ENCODE assay signal across 20 cellular contexts in the genomic region with DNA sequence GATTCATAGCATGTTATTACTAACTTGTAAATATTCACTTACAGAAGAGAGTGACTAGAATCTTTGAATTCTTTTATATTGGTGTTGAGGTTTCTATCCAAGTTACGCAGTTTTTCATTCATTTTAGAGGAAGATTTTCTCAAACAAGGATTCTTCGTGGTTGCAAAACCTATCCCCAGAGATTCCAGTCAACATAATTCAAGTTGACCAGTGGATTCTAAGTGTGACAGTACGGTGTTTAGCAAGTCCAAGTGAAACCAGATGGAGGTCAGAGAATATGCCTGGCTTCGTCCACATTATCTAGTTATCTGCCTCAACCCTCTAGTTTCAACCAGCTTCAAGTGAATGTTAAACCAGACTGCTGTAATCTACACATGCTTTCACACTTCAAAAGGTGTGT.
DNase-seq lines count a peak whose midpoint lies in the region; ATAC-seq and TF ChIP-seq lines count a peak whose summit lies in the region.
"Had no signal": no experiment of that assay in that cellular context is flagged by ENCODE, and none has a peak within 500 bp of the region (broad histone marks: within the 10 kb centered on the region; RNA-seq: fewer than 3 reads in every experiment).

No MANE protein-coding gene starts in this region.

- ATAC-seq in gastrocnemius medialis, result peak; percentile 30 to 44
- no peak for ATAC-seq in activated CD8-positive, alpha-beta T cell treated with anti-CD3 and anti-CD28 coated beads, Interleukin-2, amount 10 ng/mL, durations not matched to agents 7 days and 5 days

- in situ Hi-C loops in gastrocnemius medialis (cut with MboI; ENCODE audit: low sequenced_read_pairs in 4 of 4), result no loop called here

- H3K27me3 ChIP-seq in adipocyte (replicated peaks; ENCODE audit: control insufficient read depth, insufficient read depth, low read length) (no peaks in the 10 kb centered on the region), gastrocnemius medialis (no peaks in the 10 kb centered on the region)

- no peak overlapping the region for H3K4me3 Mint-ChIP-seq in activated CD8-positive, alpha-beta T cell treated with anti-CD3 and anti-CD28 coated beads, Interleukin-2, amount 10 ng/mL, durations not matched to agents 7 days and 5 days
- H3K4me3 Mint-ChIP-seq: HFFc6 had no signal

- no peak overlapping the region for H3K27ac Mint-ChIP-seq in activated CD8-positive, alpha-beta T cell treated with anti-CD3 and anti-CD28 coated beads, Interleukin-2, amount 10 ng/mL, durations not matched to agents 7 days and 5 days
- H3K27ac Mint-ChIP-seq: HFFc6 had no signal

- H3K4me1 Mint-ChIP-seq in activated CD8-positive, alpha-beta T cell treated with anti-CD3 and anti-CD28 coated beads, Interleukin-2, amount 10 ng/mL, durations not matched to agents 7 days and 5 days (ENCODE audit: low read depth), result no peaks in the 10 kb centered on the region

- TF ChIP-seq CTCF in AG09319 (IDR thresholded peaks at IDR 0.05; ENCODE audit: low read depth, low read length), result no peak
- TF ChIP-seq CTCF in fibroblast of the aortic adventitia (IDR thresholded peaks at IDR 0.05; ENCODE audit: insufficient read depth, low read length), result no peak
- no peak for TF ChIP-seq CTCF in gastrocnemius medialis (IDR thresholded peaks at IDR 0.05 in 4 of 5, conservative IDR thresholded peaks at IDR 0.05 in 1 of 5)

- H3K4me3 ChIP-seq in adipocyte (ENCODE audit: low read length) (peak overlapping the region; percentile 42), fibroblast of the aortic adventitia (ENCODE audit: low read depth, low read length) (no peak overlapping the region), gastrocnemius medialis (no peak overlapping the region)

- H3K27ac ChIP-seq in gastrocnemius medialis, result no peak overlapping the region
- H3K27ac ChIP-seq: C4-2B had no signal

- CTCF ChIA-PET in activated CD8-positive, alpha-beta T cell treated with anti-CD3 and anti-CD28 coated beads, Interleukin-2, amount 10 ng/mL, durations not matched to agents 7 days and 5 days (lab: Charles Lee), result no interaction called here

- H3K27me3 Mint-ChIP-seq in activated CD8-positive, alpha-beta T cell treated with anti-CD3 and anti-CD28 coated beads, Interleukin-2, amount 10 ng/mL, durations not matched to agents 7 days and 5 days (ENCODE audit: low read depth), result no peaks in the 10 kb centered on the region

- peak; percentile 18 for DNase-seq in AG09319 (ENCODE audit: extremely low read depth, low read depth)
- peak; percentile 78 for DNase-seq in adipocyte (ENCODE audit: low read depth)
- DNase-seq in fibroblast of the aortic adventitia (ENCODE audit: low read depth), result peak; percentile 8
- DNase-seq in gastrocnemius medialis, result no peak
- DNase-seq in activated CD8-positive, alpha-beta T cell treated with anti-CD3 and anti-CD28 coated beads, Interleukin-2, amount 10 ng/mL, durations not matched to agents 7 days and 5 days, result no peak
- DNase-seq in NCI-H1694 treated with DMSO at 0.1 percent for 48 hours (lab: John Stamatoyannopoulos, UW), result no peak
- no peak for DNase-seq in NK-92 (lab: John Stamatoyannopoulos, UW; ENCODE audit: unreplicated experiment)
- DNase-seq in iPS-NIHi7 (ENCODE audit: extremely low spot score), result no peak
- DNase-seq: 8988T; DMS153; HFFc6; Kasumi-1; MM.1S; NCI-H1105; NCI-H187; NCI-H345; NCI-H526; NK-92 treated with Interleukin-12 subunit alpha and Interleukin-12 subunit beta, amount 100 ng/mL, for 24 hours; SHP77 treated with DMSO at 0.1 percent for 48 hours had no signal

- POLR2A ChIA-PET in activated CD8-positive, alpha-beta T cell treated with anti-CD3 and anti-CD28 coated beads, Interleukin-2, amount 10 ng/mL, durations not matched to agents 7 days and 5 days (lab: Charles Lee), result no interaction called here

- H3K36me3 Mint-ChIP-seq in activated CD8-positive, alpha-beta T cell treated with anti-CD3 and anti-CD28 coated beads, Interleukin-2, amount 10 ng/mL, durations not matched to agents 7 days and 5 days (ENCODE audit: low read depth), result no peaks in the 10 kb centered on the region

- no peak overlapping the region for H3K9ac ChIP-seq in adipocyte (ENCODE audit: low read length)

- no peaks in the 10 kb centered on the region for H3K9me3 ChIP-seq in adipocyte (ENCODE audit: control insufficient read depth, low read length)
- H3K9me3 ChIP-seq in gastrocnemius medialis, result no peaks in the 10 kb centered on the region

- no peaks in the 10 kb centered on the region for H3K9me3 Mint-ChIP-seq in activated CD8-positive, alpha-beta T cell treated with anti-CD3 and anti-CD28 coated beads, Interleukin-2, amount 10 ng/mL, durations not matched to agents 7 days and 5 days (ENCODE audit: insufficient read depth)

- peaks cover 20% of the 10 kb centered on the region for H3K4me1 ChIP-seq in adipocyte (ENCODE audit: control insufficient read depth, insufficient read depth, low read length)
- no peaks in the 10 kb centered on the region for H3K4me1 ChIP-seq in gastrocnemius medialis

- TF ChIP-seq POLR2A in gastrocnemius medialis (IDR thresholded peaks at IDR 0.05), result no peak

- no peaks in the 10 kb centered on the region for H3K36me3 ChIP-seq in adipocyte (ENCODE audit: control insufficient read depth, insufficient read depth, low read length, severe bottlenecking)
- no peaks in the 10 kb centered on the region for H3K36me3 ChIP-seq in gastrocnemius medialis

- intact Hi-C loops in gastrocnemius medialis (cut with DNase I; ENCODE audit: low total_unique reads), result no loop called here

Comparison
In these comparisons a context has a peak if more than half of its experiments do, and no peak if none do; other contexts are left out.
1. DNase-seq: peak in AG09319 (single experiment), adipocyte (single experiment) and fibroblast of the aortic adventitia (single experiment); none in gastrocnemius medialis (0 of 2), activated CD8-positive, alpha-beta T cell treated with anti-CD3 and anti-CD28 coated beads, Interleukin-2, amount 10 ng/mL, durations not matched to agents 7 days and 5 days (single experiment), NCI-H1694 treated with DMSO at 0.1 percent for 48 hours (single experiment), NK-92 (single experiment) and iPS-NIHi7 (single experiment).